In genomic region chr1:161304927-161305871, GRCh38 we compare ENCODE assay signal across 9 cellular contexts. TPM values are rescaled to one million over a fixed set of nuclear protein-coding genes. Genes with fewer than 3 reads are reported as not detected.
A peak's percentile ranks its signal among the peaks of the same experiment; 100 is the strongest.
DNase-seq lines count a peak whose midpoint lies in the region; ATAC-seq, FAIRE-seq and TF ChIP-seq lines count a peak whose summit lies in the region.
"Had no signal": no experiment of that assay in that cellular context is flagged by ENCODE, and none has a peak within 500 bp of the region (broad histone marks: within the 10 kb centered on the region; RNA-seq: fewer than 3 reads in every experiment).

No MANE protein-coding gene starts in this region.

- no peak for FAIRE-seq in small intestine (lab: Jason Lieb, UNC)

- H3K4me3 Mint-ChIP-seq in activated CD8-positive, alpha-beta T cell treated with anti-CD3 and anti-CD28 coated beads for 36 hours: peak overlapping the region; percentile 87

- H3K27me3 Mint-ChIP-seq in activated CD8-positive, alpha-beta T cell treated with anti-CD3 and anti-CD28 coated beads for 36 hours: no peaks in the 10 kb centered on the region

- no peak overlapping the region for H3K27ac ChIP-seq in right cardiac atrium (ENCODE audit: low read length)
- peak overlapping the region; percentile 8 to 89 for H3K27ac ChIP-seq in small intestine (ENCODE audit: low read depth in 1 of 2, low read length in 1 of 2)

- peaks cover 33% of the 10 kb centered on the region for H3K4me1 Mint-ChIP-seq in activated CD8-positive, alpha-beta T cell treated with anti-CD3 and anti-CD28 coated beads for 36 hours (ENCODE audit: low read depth)

- H3K9me3 ChIP-seq in right cardiac atrium (ENCODE audit: control insufficient read depth, low read length) (no peaks in the 10 kb centered on the region), small intestine (ENCODE audit: control insufficient read depth, low read depth) (no peaks in the 10 kb centered on the region)

- ATAC-seq in activated CD8-positive, alpha-beta T cell treated with anti-CD3 and anti-CD28 coated beads for 36 hours: no peak
- peak; percentile 7 to 8 for ATAC-seq in right cardiac atrium
- ATAC-seq in HG03442 (IDR thresholded peaks at IDR 0.05; ENCODE audit: unreplicated experiment): no peak
- no peak for ATAC-seq in GM21526 (IDR thresholded peaks at IDR 0.05; ENCODE audit: low FRiP score, unreplicated experiment)

- CTCF ChIA-PET in activated CD8-positive, alpha-beta T cell treated with anti-CD3 and anti-CD28 coated beads for 36 hours (lab: Charles Lee): interaction anchor here (0.6 to 6.1 kb wide), 26 partner anchors 9 to 140 kb away, joined by 3 to 37 read pairs (median 5); partner anchors contain the start of genes NDUFS2, PCP4L1, PPOX and SDHC

- POLR2A ChIA-PET in activated CD8-positive, alpha-beta T cell treated with anti-CD3 and anti-CD28 coated beads for 36 hours (lab: Charles Lee): interaction anchor here (1.2 to 1.7 kb wide), 4 partner anchors 9 to 103 kb away, joined by 3 to 6 read pairs (median 5); partner anchors contain the start of genes NDUFS2 and SDHC

- intact Hi-C loops in activated CD8-positive, alpha-beta T cell treated with anti-CD3 and anti-CD28 coated beads for 36 hours (cut with micrococcal nuclease): loop anchor here (10.0 kb wide), 1 partner anchor 110 kb away; the partner anchor contains the start of gene ADAMTS4
- intact Hi-C loops in right cardiac atrium (cut with DNase I): no loop called here

- no peaks in the 10 kb centered on the region for H3K9me3 Mint-ChIP-seq in activated CD8-positive, alpha-beta T cell treated with anti-CD3 and anti-CD28 coated beads for 36 hours

- DNase-seq in H7 (peak; percentile 64), right cardiac atrium (no peak), small intestine (no peak), OCI-M2 (lab: John Stamatoyannopoulos, UW; ENCODE audit: unreplicated experiment) (no peak), NCI-H2171 treated with DMSO at 0.1 percent for 48 hours (lab: John Stamatoyannopoulos, UW) (no peak)
- peak; percentile 20 for DNase-seq in activated CD8-positive, alpha-beta T cell treated with anti-CD3 and anti-CD28 coated beads for 36 hours
- DNase-seq: NCI-H1694 had no signal

- 14% methylated on average over 18 of the region's 18 CpGs for WGBS in right cardiac atrium
- WGBS in small intestine, 3 donors: 5 to 12% (median 9%) methylated on average over 15 to 18 of the region's 18 CpGs

- TF ChIP-seq CTCF in activated CD8-positive, alpha-beta T cell treated with anti-CD3 and anti-CD28 coated beads for 36 hours (IDR thresholded peaks at IDR 0.05): no peak

- H3K36me3 Mint-ChIP-seq in activated CD8-positive, alpha-beta T cell treated with anti-CD3 and anti-CD28 coated beads for 36 hours (ENCODE audit: low read depth): no peaks in the 10 kb centered on the region

- H3K4me3 ChIP-seq in H7 (ENCODE audit: insufficient read depth, low read depth, low read length) (peak overlapping the region; percentile 95), right cardiac atrium (ENCODE audit: low read length) (peak overlapping the region; percentile 87), small intestine (ENCODE audit: low read depth in 1 of 2, low read length in 2 of 2) (peak overlapping the region; percentile 66 to 77)

- peak overlapping the region; percentile 84 for H3K27ac Mint-ChIP-seq in activated CD8-positive, alpha-beta T cell treated with anti-CD3 and anti-CD28 coated beads for 36 hours

- no peaks in the 10 kb centered on the region for H3K27me3 ChIP-seq in H7 (ENCODE audit: control insufficient read depth, insufficient read depth, low read length)
- H3K27me3 ChIP-seq in right cardiac atrium (ENCODE audit: control insufficient read depth, insufficient read depth): no peaks in the 10 kb centered on the region
- H3K27me3 ChIP-seq in small intestine (ENCODE audit: control insufficient read depth in 2 of 2, insufficient read depth in 2 of 2, low read length in 2 of 2): no peaks in the 10 kb centered on the region

- H3K4me1 ChIP-seq in right cardiac atrium (ENCODE audit: control insufficient read depth, insufficient read depth, low read length) (peaks cover 7% of the 10 kb centered on the region), small intestine (ENCODE audit: control insufficient read depth in 2 of 2, insufficient read depth in 1 of 2, low read depth in 1 of 2, low read length in 1 of 2) (peaks cover 3 to 13% of the 10 kb centered on the region in 2 donors)

- H3K36me3 ChIP-seq in H7 (replicated peaks; ENCODE audit: control insufficient read depth, insufficient read depth, low read length) (no peaks in the 10 kb centered on the region), small intestine (ENCODE audit: control insufficient read depth in 2 of 2, insufficient read depth in 2 of 2, low read length in 2 of 2) (no peaks in the 10 kb centered on the region)

RNA-seq across cellular contexts. Expression of gene MPZ, which starts 4.6 kb away (rescaled TPM):
- 3.5 and 5.6 TPM in 2 replicates for total RNA-seq in H7 (2014; rRNA removed; shearing (Covaris generic))
- total RNA-seq in activated CD8-positive, alpha-beta T cell treated with anti-CD3 and anti-CD28 coated beads for 36 hours: 1 to 10 TPM; 2.8 to 3.3 TPM
- total RNA-seq in right cardiac atrium: 10 to 100 TPM in 1 of 4 donors, 1 to 10 TPM in 3; 4.8 to 10.2 (median 8.5) TPM
- polyA plus RNA-seq in right cardiac atrium: 23.2 TPM
- 1 to 10 TPM in 1 of 3 donors, under 1 TPM in 2; 0.27 to 3.5 (median 0.67) TPM for polyA plus RNA-seq in small intestine

RNA-seq across cellular contexts. Expression of gene SDHC, which starts 9.0 kb away (rescaled TPM):
- total RNA-seq in H7 (2014; rRNA removed; shearing (Covaris generic)): 37.3 and 44.3 TPM in 2 replicates
- 100 to 1,000 TPM; 160 to 175 TPM for total RNA-seq in activated CD8-positive, alpha-beta T cell treated with anti-CD3 and anti-CD28 coated beads for 36 hours
- 100 to 1,000 TPM; 236 to 275 (median 248) TPM for total RNA-seq in right cardiac atrium
- 167 TPM for polyA plus RNA-seq in right cardiac atrium
- polyA plus RNA-seq in small intestine: 100 to 1,000 TPM; 175 to 262 (median 219) TPM

RNA-seq across cellular contexts. Expression of gene PCP4L1, which starts 46.7 kb away (rescaled TPM):
- total RNA-seq in H7 (2014; rRNA removed; shearing (Covaris generic)): 0.35 TPM in 1 of 2 replicates, not detected in the other
- total RNA-seq in activated CD8-positive, alpha-beta T cell treated with anti-CD3 and anti-CD28 coated beads for 36 hours: under 1 TPM in 1 of 2 experiments, not detected in 1; 0.18 TPM
- under 1 TPM; 0.21 to 0.94 (median 0.57) TPM for total RNA-seq in right cardiac atrium
- polyA plus RNA-seq in right cardiac atrium (0.45 TPM), small intestine (1 to 10 TPM in 1 of 3 donors, not detected in 2; 2.0 TPM)

Comparison
In these comparisons a context has a peak if more than half of its experiments do, and no peak if none do; other contexts are left out.
1. DNase-seq: peak in H7 (single experiment) and activated CD8-positive, alpha-beta T cell treated with anti-CD3 and anti-CD28 coated beads for 36 hours (single experiment); none in right cardiac atrium (0 of 3), small intestine (single experiment), OCI-M2 (single experiment) and NCI-H2171 treated with DMSO at 0.1 percent for 48 hours (single experiment).
2. ATAC-seq: peak in right cardiac atrium (2 of 2); none in activated CD8-positive, alpha-beta T cell treated with anti-CD3 and anti-CD28 coated beads for 36 hours (single experiment), HG03442 (single experiment) and GM21526 (single experiment).
3. Peak in every context shown above with its lines, with median percentiles within 50 percentile points of each other: H3K4me3 ChIP-seq.